8 cellular contexts compared by ENCODE assay signal in genomic region chr1:67685558-67686271, GRCh38. TPM values are rescaled to one million over a fixed set of nuclear protein-coding genes. Genes with fewer than 3 reads are reported as not detected.
DNase-seq lines count a peak whose midpoint lies in the region; ATAC-seq and TF ChIP-seq lines count a peak whose summit lies in the region.

No MANE protein-coding gene starts in this region.

- peak overlapping the region; percentile 99 for H3K18ac ChIP-seq in neuronal stem cell (ENCODE audit: low read length)

- peak overlapping the region; percentile 95 for H2BK15ac ChIP-seq in neuronal stem cell (ENCODE audit: low read length)

- TF ChIP-seq CTCF in OCI-LY1 (IDR thresholded peaks at IDR 0.05; ENCODE audit: low read length) (no peak), fibroblast of villous mesenchyme (IDR thresholded peaks at IDR 0.05; ENCODE audit: insufficient read depth, low read depth, low read length) (no peak)

- H4K91ac ChIP-seq in neuronal stem cell (ENCODE audit: low read depth, low read length, poor library complexity) = peak overlapping the region; percentile 31

- H4K20me1 ChIP-seq in OCI-LY1 (ENCODE audit: insufficient read depth, low read length) = no peaks in the 10 kb centered on the region

- H3K14ac ChIP-seq in neuronal stem cell (ENCODE audit: low read length) = peak overlapping the region; percentile 90

- no peak overlapping the region for H4K8ac ChIP-seq in neuronal stem cell (ENCODE audit: low read depth, low read length)

- H2BK120ac ChIP-seq in neuronal stem cell (ENCODE audit: low read depth, low read length) = peak overlapping the region; percentile 89

- no CpG with 5 or more reads among the region's 66 CpGs for WGBS in neuronal stem cell (ENCODE audit: extremely low coverage in 2 of 2, insufficient read length in 2 of 2, insufficient replicate concordance in 1 of 2), 2 donors
- under 1% methylated on average over 66 of the region's 66 CpGs for WGBS in thymus

- peaks cover 5% of the 10 kb centered on the region for H3K79me1 ChIP-seq in neuronal stem cell (ENCODE audit: low read depth, low read length)

- no peak overlapping the region for H3K4ac ChIP-seq in neuronal stem cell (ENCODE audit: low read length)

- H3K27me3 ChIP-seq in OCI-LY1 (ENCODE audit: insufficient read depth, low read length) (no peaks in the 10 kb centered on the region), neuronal stem cell (ENCODE audit: control insufficient read depth in 3 of 3, insufficient read depth in 3 of 3, low read depth in 1 of 3, low read length in 3 of 3) (no peaks in the 10 kb centered on the region), thymus (ENCODE audit: control insufficient read depth, insufficient read depth) (no peaks in the 10 kb centered on the region)

- peak overlapping the region; percentile 82 for H3K27ac ChIP-seq in OCI-LY1 (ENCODE audit: low read depth, low read length, poor library complexity, severe bottlenecking)
- H3K27ac ChIP-seq in neuronal stem cell (replicated peaks; ENCODE audit: low read length) = peak overlapping the region; percentile 99
- peak overlapping the region; percentile 93 for H3K27ac ChIP-seq in thymus (ENCODE audit: low read depth)

- H3K4me2 ChIP-seq in OCI-LY1 (ENCODE audit: low read length) = peak overlapping the region; percentile 86
- peak overlapping the region; percentile 81 for H3K4me2 ChIP-seq in neuronal stem cell (ENCODE audit: insufficient read depth, low read length, poor library complexity, severe bottlenecking)

- peak overlapping the region; percentile 98 for H3K23ac ChIP-seq in neuronal stem cell (ENCODE audit: low read depth, low read length, poor library complexity)

- H2BK5ac ChIP-seq in neuronal stem cell (ENCODE audit: low read length) = peak overlapping the region; percentile 99

- H2AFZ ChIP-seq in OCI-LY1 (ENCODE audit: low read length) (no peak overlapping the region), neuronal stem cell (ENCODE audit: low read length) (peak overlapping the region; percentile 73)

- H3K9ac ChIP-seq in OCI-LY1 (ENCODE audit: low read length) = peak overlapping the region; percentile 97
- peak overlapping the region; percentile 98 for H3K9ac ChIP-seq in neuronal stem cell (ENCODE audit: low read depth, low read length, poor library complexity)

- peaks cover 23% of the 10 kb centered on the region for H3K79me2 ChIP-seq in OCI-LY1 (ENCODE audit: insufficient read depth, low read length)

- H3K4me3 ChIP-seq in OCI-LY1 (ENCODE audit: low read depth, low read length, poor library complexity, severe bottlenecking) (peak overlapping the region; percentile 91), fibroblast of villous mesenchyme (ENCODE audit: low read depth, low read length) (peak overlapping the region; percentile 89), neuronal stem cell (ENCODE audit: low read length in 2 of 2) (peak overlapping the region; percentile 73 to 100), thymus (ENCODE audit: low read length) (peak overlapping the region; percentile 94)

- peak overlapping the region; percentile 96 for H2AK5ac ChIP-seq in neuronal stem cell (ENCODE audit: low read depth, low read length)

- peak; percentile 13 for ATAC-seq in HG02840 (IDR thresholded peaks at IDR 0.05; ENCODE audit: low FRiP score, unreplicated experiment)

- peak overlapping the region; percentile 14 for H2BK12ac ChIP-seq in neuronal stem cell (ENCODE audit: low read length)

- peaks cover 17% of the 10 kb centered on the region for H3F3A ChIP-seq in OCI-LY1 (ENCODE audit: insufficient read depth, low read length)

- H3K9me3 ChIP-seq in OCI-LY1 (ENCODE audit: low read length) (no peaks in the 10 kb centered on the region), neuronal stem cell (replicated peaks in 1 of 2; ENCODE audit: control insufficient read depth in 2 of 2, insufficient read depth in 1 of 2, low read depth in 1 of 2, low read length in 2 of 2) (no peaks in the 10 kb centered on the region), thymus (ENCODE audit: control insufficient read depth) (no peaks in the 10 kb centered on the region)

- peaks cover 51% of the 10 kb centered on the region for H3K36me3 ChIP-seq in OCI-LY1 (ENCODE audit: insufficient read depth, low read length)
- peaks cover 4 to 35% of the 10 kb centered on the region in 2 donors for H3K36me3 ChIP-seq in neuronal stem cell (replicated peaks in 1 of 2; ENCODE audit: control insufficient read depth in 2 of 2, insufficient read depth in 2 of 2, low read length in 2 of 2)
- H3K36me3 ChIP-seq in thymus (ENCODE audit: control insufficient read depth, insufficient read depth) = peaks cover 6% of the 10 kb centered on the region

- DNase-seq in DMS79 (lab: John Stamatoyannopoulos, UW) (peak; percentile 11), DMS79 treated with DMSO at 0.1 percent for 48 hours (lab: John Stamatoyannopoulos, UW) (no peak), activated T-helper 1 cell treated with Interleukin-2 at 50 U/mL for 16 hours (ENCODE audit: low read depth) (peak; percentile 49), fibroblast of villous mesenchyme (ENCODE audit: low read depth) (peak; percentile 38), neuronal stem cell (ENCODE audit: low spot score) (no peak)

- H3K4me1 ChIP-seq in OCI-LY1 (ENCODE audit: insufficient read depth, low read length, severe bottlenecking) (peaks cover 63% of the 10 kb centered on the region), neuronal stem cell (ENCODE audit: control insufficient read depth in 2 of 2, insufficient read depth in 1 of 2, low read depth in 1 of 2, low read length in 2 of 2) (peaks cover 11 to 13% of the 10 kb centered on the region in 2 donors), thymus (ENCODE audit: control insufficient read depth, insufficient read depth, low read length) (peaks cover 10% of the 10 kb centered on the region)

- no peaks in the 10 kb centered on the region for H3K9me2 ChIP-seq in OCI-LY1 (ENCODE audit: low read depth, low read length)

RNA-seq across cellular contexts. Expression of gene GADD45A, which starts 0.7 kb away (rescaled TPM):
- 54.8 and 60.2 TPM in 2 replicates for total RNA-seq in fibroblast of villous mesenchyme
- 58.6 TPM for polyA plus RNA-seq in neuronal stem cell (2013, experiment 1 of 2)
- polyA plus RNA-seq in neuronal stem cell (2013, experiment 2 of 2) = 59.0 TPM
- polyA plus RNA-seq in thymus = 182 TPM

Comparison
In these comparisons a context has a peak if more than half of its experiments do, and no peak if none do; other contexts are left out.
1. DNase-seq: peak in DMS79 (single experiment), activated T-helper 1 cell treated with Interleukin-2 at 50 U/mL for 16 hours (single experiment) and fibroblast of villous mesenchyme (single experiment); none in DMS79 treated with DMSO at 0.1 percent for 48 hours (single experiment) and neuronal stem cell (single experiment).
2. Peak in every context shown above with its lines, with median percentiles within 50 percentile points of each other: H3K27ac ChIP-seq and H3K4me3 ChIP-seq.